In genomic region chr6:108848116-108848868, GRCh38 we compare ENCODE assay signal across 8 cellular contexts. TPM values are rescaled to one million over a fixed set of nuclear protein-coding genes. Genes with fewer than 3 reads are reported as not detected.
A peak's percentile ranks its signal among the peaks of the same experiment; 100 is the strongest.
DNase-seq lines count a peak whose midpoint lies in the region; ATAC-seq and TF ChIP-seq lines count a peak whose summit lies in the region.

Gene ARMC2 (plus strand): TSS chr6:108848422. CDS start chr6:108854268, 5,846 bp downstream.

- intact Hi-C loops in activated T-helper 2 cell treated with anti-CD3 and anti-CD28 coated beads, Interferon-gamma antibody, Interleukin-2, Interleukin-4, amounts not matched to agents 10 μg/mL and 5 μg/mL and 100 μg/mL, durations not matched to agents 14 hours and 24 hours and 36 hours (cut with micrococcal nuclease), result loop anchor here (1.0 to 5.0 kb wide), 6 partner anchors 26 to 534 kb away; partner anchors contain the start of genes CD164 and CEP57L1
- intact Hi-C loops in natural killer cell (cut with micrococcal nuclease), result loop anchor here (1.0 kb wide), 1 partner anchor 247 kb away; the partner anchor contains the start of gene CEP57L1

- H3K9ac ChIP-seq in GM23248 (peak within 1 kb of the TSS; percentile 89), Karpas-422 (ENCODE audit: low read length) (peak within 1 kb of the TSS; percentile 63)

- H3K27me3 ChIP-seq in GM23248 (replicated peaks; ENCODE audit: insufficient read depth), result no peaks in the 10 kb centered on the region
- H3K27me3 ChIP-seq in Karpas-422 (ENCODE audit: low read length), result no peaks in the 10 kb centered on the region

- in situ Hi-C loops in GM23248 (cut with MboI), result no loop called here

- H3K27ac Mint-ChIP-seq in activated T-helper 2 cell treated with anti-CD3 and anti-CD28 coated beads, Interferon-gamma antibody, Interleukin-2, Interleukin-4, amounts not matched to agents 10 μg/mL and 5 μg/mL and 100 μg/mL, durations not matched to agents 14 hours and 24 hours and 36 hours, result peak within 1 kb of the TSS; percentile 42
- peak within 1 kb of the TSS; percentile 85 to 95 for H3K27ac Mint-ChIP-seq in natural killer cell

- H3K27ac ChIP-seq in GM23248 (peak within 1 kb of the TSS; percentile 83), Karpas-422 (ENCODE audit: low read length) (no peak within 1 kb of the TSS)

- H3K27me3 Mint-ChIP-seq in activated T-helper 2 cell treated with anti-CD3 and anti-CD28 coated beads, Interferon-gamma antibody, Interleukin-2, Interleukin-4, amounts not matched to agents 10 μg/mL and 5 μg/mL and 100 μg/mL, durations not matched to agents 14 hours and 24 hours and 36 hours (ENCODE audit: low read depth), result peaks cover 28% of the 10 kb centered on the region
- H3K27me3 Mint-ChIP-seq in natural killer cell (ENCODE audit: low read depth in 2 of 2), result no peaks in the 10 kb centered on the region

- H3K36me3 ChIP-seq in GM23248 (ENCODE audit: low read depth) (no peaks in the 10 kb centered on the region), Karpas-422 (ENCODE audit: insufficient read depth, low read length) (no peaks in the 10 kb centered on the region)

- no peaks in the 10 kb centered on the region for H3K36me3 Mint-ChIP-seq in activated T-helper 2 cell treated with anti-CD3 and anti-CD28 coated beads, Interferon-gamma antibody, Interleukin-2, Interleukin-4, amounts not matched to agents 10 μg/mL and 5 μg/mL and 100 μg/mL, durations not matched to agents 14 hours and 24 hours and 36 hours (ENCODE audit: low read depth)
- no peaks in the 10 kb centered on the region for H3K36me3 Mint-ChIP-seq in natural killer cell

- H3K4me1 ChIP-seq in GM23248 (ENCODE audit: insufficient read depth) (no peaks in the 10 kb centered on the region), Karpas-422 (ENCODE audit: low read length) (peaks cover 27% of the 10 kb centered on the region)

- no peaks in the 10 kb centered on the region for H3K9me2 ChIP-seq in GM23248 (ENCODE audit: insufficient read depth)
- H3K9me2 ChIP-seq in Karpas-422 (replicated peaks; ENCODE audit: insufficient read depth, low read length), result no peaks in the 10 kb centered on the region

- H3K4me3 ChIP-seq in GM23248 (peak within 1 kb of the TSS; percentile 82), Karpas-422 (ENCODE audit: low read length) (peak within 1 kb of the TSS; percentile 81), fibroblast of pulmonary artery (replicated peaks; ENCODE audit: low read depth, low read length) (peak within 1 kb of the TSS; percentile 79)

- DNase-seq in DMS79 treated with DMSO at 0.1 percent for 48 hours (lab: John Stamatoyannopoulos, UW) (peak; percentile 83), GM23248 (peak; percentile 97), Karpas-422 (peak; percentile 96), RKO (ENCODE audit: low spot score) (peak; percentile 86), fibroblast of pulmonary artery (ENCODE audit: low read depth) (peak; percentile 83), natural killer cell (peak; percentile 95)
- peak; percentile 85 for DNase-seq in activated T-helper 2 cell treated with anti-CD3 and anti-CD28 coated beads, Interferon-gamma antibody, Interleukin-2, Interleukin-4, amounts not matched to agents 10 μg/mL and 5 μg/mL and 100 μg/mL, durations not matched to agents 14 hours and 24 hours and 36 hours (ENCODE audit: low spot score)
- DNase-seq in stimulated activated naive CD4-positive, alpha-beta T cell (lab: John Stamatoyannopoulos, UW), result peak; percentile 69 to 84 (median 77)

- H2AFZ ChIP-seq in GM23248 (peak within 1 kb of the TSS; percentile 86), Karpas-422 (ENCODE audit: low read length) (peak within 1 kb of the TSS; percentile 69)

- no peak for TF ChIP-seq CTCF in fibroblast of pulmonary artery (IDR thresholded peaks at IDR 0.05; ENCODE audit: low read length, missing control alignments)
- TF ChIP-seq CTCF in natural killer cell (IDR thresholded peaks at IDR 0.05), result no peak

- 1% methylated on average over 42 to 60 of the region's 61 CpGs for WGBS in GM23248 (ENCODE audit: low coverage in 1 of 2, low lambda C conversion rate in 2 of 2, missing lambda C conversion rate in 2 of 2), 2 experiments

- no peaks in the 10 kb centered on the region for H3F3A ChIP-seq in GM23248 (ENCODE audit: insufficient read depth)

- H3K79me2 ChIP-seq in GM23248 (ENCODE audit: insufficient read depth), result 0 out of 2 replicates have a peak, but pooled peaks cover 9% of the 10 kb centered on the region
- H3K79me2 ChIP-seq in Karpas-422 (ENCODE audit: low read length), result no peaks in the 10 kb centered on the region

- H3K4me1 Mint-ChIP-seq in activated T-helper 2 cell treated with anti-CD3 and anti-CD28 coated beads, Interferon-gamma antibody, Interleukin-2, Interleukin-4, amounts not matched to agents 10 μg/mL and 5 μg/mL and 100 μg/mL, durations not matched to agents 14 hours and 24 hours and 36 hours (ENCODE audit: low read depth), result peaks cover 22% of the 10 kb centered on the region
- H3K4me1 Mint-ChIP-seq in natural killer cell, result peaks cover 6 to 23% of the 10 kb centered on the region in 2 donors

- peak; percentile 89 to 96 (median 91) for ATAC-seq in natural killer cell

- H3K4me2 ChIP-seq in GM23248 (ENCODE audit: unreplicated experiment) (peak within 1 kb of the TSS; percentile 84), Karpas-422 (ENCODE audit: low read depth, low read length, poor library complexity, severe bottlenecking) (peak within 1 kb of the TSS; percentile 73)

- H4K20me1 ChIP-seq in GM23248 (ENCODE audit: insufficient read depth), result no peaks in the 10 kb centered on the region
- H4K20me1 ChIP-seq in Karpas-422 (ENCODE audit: insufficient read depth, low read depth, low read length), result no peaks in the 10 kb centered on the region

- peak within 1 kb of the TSS; percentile 81 for H3K4me3 Mint-ChIP-seq in activated T-helper 2 cell treated with anti-CD3 and anti-CD28 coated beads, Interferon-gamma antibody, Interleukin-2, Interleukin-4, amounts not matched to agents 10 μg/mL and 5 μg/mL and 100 μg/mL, durations not matched to agents 14 hours and 24 hours and 36 hours (ENCODE audit: low read depth)
- H3K4me3 Mint-ChIP-seq in natural killer cell, result peak within 1 kb of the TSS; percentile 78

- H3K9me3 ChIP-seq in GM23248 (ENCODE audit: low read depth) (no peaks in the 10 kb centered on the region), Karpas-422 (ENCODE audit: low read length) (no peaks in the 10 kb centered on the region)

- H3K9me3 Mint-ChIP-seq in activated T-helper 2 cell treated with anti-CD3 and anti-CD28 coated beads, Interferon-gamma antibody, Interleukin-2, Interleukin-4, amounts not matched to agents 10 μg/mL and 5 μg/mL and 100 μg/mL, durations not matched to agents 14 hours and 24 hours and 36 hours, result no peaks in the 10 kb centered on the region
- no peaks in the 10 kb centered on the region for H3K9me3 Mint-ChIP-seq in natural killer cell

RNA-seq across cellular contexts. Expression of gene ARMC2, which starts in this region (rescaled TPM):
- 0.97 and 1.4 TPM in 2 replicates for total RNA-seq in GM23248 (2014; rRNA removed; shearing (Covaris generic))
- polyA plus RNA-seq in GM23248 (2016; fragmentation: Nextera tagmentation; extraction: Ambion mirVana), result 2.5 and 4.4 TPM in 2 replicates
- 1.0 and 1.2 TPM in 2 replicates for total RNA-seq in Karpas-422 (2014; rRNA removed; shearing (Covaris generic); ENCODE audit: low replicate concordance)
- total RNA-seq in activated T-helper 2 cell treated with anti-CD3 and anti-CD28 coated beads, Interferon-gamma antibody, Interleukin-2, Interleukin-4, amounts not matched to agents 10 μg/mL and 5 μg/mL and 100 μg/mL, durations not matched to agents 14 hours and 24 hours and 36 hours, result 1.9 and 2.7 TPM in 2 replicates
- 10 to 100 TPM in 1 of 3 donors, 1 to 10 TPM in 2; 9.4 to 13.8 (median 9.7) TPM for total RNA-seq in natural killer cell
